ENCODE assay signal across 2 cellular contexts in genomic region chr3:184354121-184354728, GRCh38.
TF ChIP-seq lines count a peak whose summit lies in the region.

No MANE protein-coding gene starts in this region.

TF ChIP-seq in HCT116, 20 proteins besides CTCF, POLR2A, EP300 and RAD21:
- TF ChIP-seq TCF7L2 (IDR thresholded peaks at IDR 0.05; ENCODE audit: borderline replicate concordance, extremely low read depth, insufficient read depth, insufficient read length) = no peak
- no peak for TF ChIP-seq ZFX (IDR thresholded peaks at IDR 0.05)
- no peak for TF ChIP-seq ZBTB33 (IDR thresholded peaks at IDR 0.05; ENCODE audit: extremely low read depth, insufficient replicate concordance, low read length)
- no peak for TF ChIP-seq REST (IDR thresholded peaks at IDR 0.05; ENCODE audit: low read depth)
- TF ChIP-seq SRF (IDR thresholded peaks at IDR 0.05; ENCODE audit: low read depth) = no peak
- TF ChIP-seq POLR2AphosphoS5 (IDR thresholded peaks at IDR 0.05; ENCODE audit: low read depth, low read length) = no peak
- no peak for TF ChIP-seq FOSL1 (IDR thresholded peaks at IDR 0.05; ENCODE audit: low read depth)
- TF ChIP-seq SIN3A (IDR thresholded peaks at IDR 0.05; ENCODE audit: low read depth) = no peak
- no peak for TF ChIP-seq EZH2phosphoT487 (IDR thresholded peaks at IDR 0.05; ENCODE audit: borderline replicate concordance)
- no peak for TF ChIP-seq YY1 (IDR thresholded peaks at IDR 0.05; ENCODE audit: extremely low read depth, insufficient replicate concordance, low read depth, low read length)
- TF ChIP-seq CBX3 (IDR thresholded peaks at IDR 0.05; ENCODE audit: low read depth) = no peak
- no peak for TF ChIP-seq MAX (IDR thresholded peaks at IDR 0.05)
- no peak for TF ChIP-seq SP1 (IDR thresholded peaks at IDR 0.05; ENCODE audit: low read depth)
- no peak for TF ChIP-seq EZH2 (IDR thresholded peaks at IDR 0.05)

TF ChIP-seq in HepG2, 621 proteins besides CTCF, POLR2A, EP300 and RAD21 (continues in another document):
- TF ChIP-seq ZNF687 (CRISPR knock-in tag; IDR thresholded peaks at IDR 0.05) (peak; percentile 39; the same call in 1 of the 2 replicates), ZNF407 (CRISPR knock-in tag; IDR thresholded peaks at IDR 0.05; ENCODE audit: not compliant biosample characterization) (peak; percentile 22), XRCC5 (optimal IDR thresholded peaks at IDR 0.05; ENCODE audit: low read length) (peak; percentile 49), KDM5B (CRISPR knock-in tag; IDR thresholded peaks at IDR 0.05; ENCODE audit: borderline replicate concordance) (no peak), LCORL (IDR thresholded peaks at IDR 0.05) (no peak), LCORL (CRISPR knock-in tag; IDR thresholded peaks at IDR 0.05) (0 out of 2 replicates have a peak, but pooled peaks have one; percentile 24), HMGXB4 (CRISPR knock-in tag; IDR thresholded peaks at IDR 0.05; ENCODE audit: borderline replicate concordance in 1 of 2, low read depth in 1 of 2) (peak; percentile 34 to 52; a peak in 2 of 4 replicates), AGO2 (optimal IDR thresholded peaks at IDR 0.05; ENCODE audit: low read depth, low read length) (peak; percentile 13), ZNF564 (CRISPR knock-in tag; IDR thresholded peaks at IDR 0.05) (no peak), ZBTB8A (CRISPR knock-in tag; IDR thresholded peaks at IDR 0.05; ENCODE audit: borderline replicate concordance, low read depth) (no peak), SP2 (CRISPR knock-in tag; IDR thresholded peaks at IDR 0.05) (no peak), ZNF740 (CRISPR knock-in tag; IDR thresholded peaks at IDR 0.05) (peak; percentile 95), STAG1 (CRISPR knock-in tag; IDR thresholded peaks at IDR 0.05) (peak; percentile 63), PATZ1 (CRISPR knock-in tag; IDR thresholded peaks at IDR 0.05) (peak; percentile 82), HINFP (CRISPR knock-in tag; IDR thresholded peaks at IDR 0.05; ENCODE audit: low read depth) (0 out of 2 replicates have a peak, but pooled peaks have one; percentile 26), KDM2A (CRISPR knock-in tag; IDR thresholded peaks at IDR 0.05; ENCODE audit: borderline replicate concordance, low read depth) (peak; percentile 29; the same call in 1 of the 2 replicates), ZBTB37 (CRISPR knock-in tag; IDR thresholded peaks at IDR 0.05) (no peak), ZNF224 (CRISPR knock-in tag; IDR thresholded peaks at IDR 0.05) (no peak), ZBTB7A (CRISPR knock-in tag; IDR thresholded peaks at IDR 0.05) (0 out of 2 replicates have a peak, but pooled peaks have one; percentile 44), ZFP91 (CRISPR knock-in tag; IDR thresholded peaks at IDR 0.05; ENCODE audit: borderline replicate concordance) (peak; percentile 22; the same call in 1 of the 2 replicates), SALL1 (CRISPR knock-in tag; IDR thresholded peaks at IDR 0.05) (0 out of 2 replicates have a peak, but pooled peaks have one; percentile 10), ZNF496 (CRISPR knock-in tag; IDR thresholded peaks at IDR 0.05; ENCODE audit: insufficient replicate concordance) (no peak), NFE2L1 (CRISPR knock-in tag; IDR thresholded peaks at IDR 0.05; ENCODE audit: borderline replicate concordance) (no peak)
